ENCODE assay signal across 27 cellular contexts in genomic region chr7:23980081-23980480, GRCh38.
"Had no signal": no experiment of that assay in that cellular context is flagged by ENCODE, and none has a peak within 500 bp of the region (broad histone marks: within the 10 kb centered on the region; RNA-seq: fewer than 3 reads in every experiment).

No MANE protein-coding gene starts in this region.

- H3K9me3 ChIP-seq: ovary, right lobe of liver, thoracic aorta, thyroid gland, upper lobe of right lung, uterus had no signal

- H3K27ac ChIP-seq: neural progenitor cell, ovary, parathyroid adenoma, psoas muscle, right lobe of liver, sigmoid colon, skin epidermis, spleen, stomach, thoracic aorta, thyroid gland, tibial nerve, upper lobe of right lung, uterus had no signal

- H3K36me3 ChIP-seq: neural progenitor cell, ovary, right lobe of liver, sigmoid colon, spleen, stomach, thoracic aorta, thyroid gland, tibial nerve, upper lobe of right lung, uterus had no signal

- H3K79me2 ChIP-seq: parathyroid adenoma had no signal

- H3K4me3 ChIP-seq: neural progenitor cell, ovary, psoas muscle, right lobe of liver, sigmoid colon, skin epidermis, smooth muscle cell, spleen, stomach, thoracic aorta, thyroid gland, tibial nerve, upper lobe of right lung, uterus had no signal

- H3K9ac ChIP-seq: neural progenitor cell, parathyroid adenoma had no signal

- H3K4me1 ChIP-seq: neural progenitor cell, parathyroid adenoma, psoas muscle, right lobe of liver, sigmoid colon, spleen, stomach, thyroid gland, tibial nerve, upper lobe of right lung, uterus had no signal

- H3K27me3 ChIP-seq: neural progenitor cell, ovary, right lobe of liver, sigmoid colon, stomach, thyroid gland, tibial nerve, upper lobe of right lung, uterus had no signal

- DNase-seq: naive thymus-derived CD4-positive, alpha-beta T cell; natural killer cell; occipital lobe; ovary; posterior cingulate gyrus; psoas muscle; right cardiac atrium; right lobe of liver; sigmoid colon; spleen; stimulated activated CD4-positive, alpha-beta T cell treated with anti-CD3 and anti-CD28 coated beads, Interleukin-12 subunit alpha, Interleukin-12 subunit beta, amount 100 ng/mL, for 4 hours; stimulated activated CD4-positive, alpha-beta T cell treated with anti-CD3 and anti-CD28 coated beads, Interleukin-1b, Interleukin-23, amount 100 ng/mL, for 48 hours; stimulated activated CD4-positive, alpha-beta T cell treated with anti-CD3 and anti-CD28 coated beads, Interleukin-4, amount 100 ng/mL, for 1 hour; stimulated activated CD4-positive, alpha-beta T cell treated with anti-CD3 and anti-CD28 coated beads, Interleukin-4, amount 100 ng/mL, for 4 hours; stimulated activated CD8-positive, alpha-beta memory T cell treated with anti-CD3 and anti-CD28 coated beads, Interleukin-4, amount 100 ng/mL, for 48 hours; stimulated activated naive B cell treated with anti-CD40 and anti-IgM and Interleukin-4, amounts not matched to agents 10 μg/mL and 1 μg/mL and 100 μg/mL, for 72 hours; stimulated activated naive CD4-positive, alpha-beta T cell treated with Interleukin-2 at 50 U/mL for 16 hours; stomach; thyroid gland; upper lobe of right lung; uterus had no signal

- H3K4me2 ChIP-seq: neural progenitor cell, smooth muscle cell had no signal

- H2AFZ ChIP-seq: neural progenitor cell, parathyroid adenoma had no signal
